In the genomic region with DNA sequence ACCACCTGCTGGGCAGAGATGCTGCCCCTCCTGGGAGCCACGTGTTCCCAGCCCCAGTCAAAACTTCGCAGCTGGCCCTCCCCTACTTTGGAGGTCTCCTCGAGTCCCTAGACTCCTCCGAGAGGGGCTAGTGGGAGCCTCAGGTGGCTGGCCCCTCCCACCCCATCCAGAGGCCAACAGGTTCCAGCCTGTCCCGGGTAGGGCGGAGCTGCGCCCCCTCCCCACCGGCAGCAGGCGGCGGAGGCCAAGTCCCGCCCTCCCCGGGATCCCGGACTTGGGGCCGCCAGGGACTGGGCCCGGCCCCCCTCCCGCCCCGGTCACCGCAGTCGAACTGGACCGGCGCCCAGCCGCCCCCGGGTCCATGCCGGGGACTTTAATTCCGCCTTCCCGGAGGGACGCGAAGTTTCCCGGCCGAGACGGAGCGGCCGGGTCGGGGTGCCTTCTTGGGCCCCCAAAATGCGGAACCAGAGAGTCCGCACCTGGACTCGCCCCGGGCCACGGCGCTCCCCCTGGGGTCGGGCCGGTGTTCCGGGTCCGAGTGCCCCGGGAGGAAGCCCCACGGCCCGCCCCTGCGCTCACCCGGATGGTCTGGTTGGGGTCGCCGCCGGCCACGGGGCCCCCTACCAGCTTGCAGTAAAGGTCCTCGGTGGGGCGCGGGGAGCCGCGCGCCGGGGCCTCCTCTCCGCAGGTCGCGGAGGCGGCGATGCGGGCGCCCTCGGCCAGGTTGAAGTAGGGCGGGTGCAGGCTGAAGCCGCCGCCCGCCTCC, we compare ENCODE assay signal across 1 cellular context.
TF ChIP-seq lines count a peak whose summit lies in the region.

No MANE protein-coding gene starts in this region.

TF ChIP-seq in HepG2, 621 proteins besides CTCF, POLR2A, EP300 and RAD21 (continued from another document and continues in another):
- TF ChIP-seq, protein P1, sequence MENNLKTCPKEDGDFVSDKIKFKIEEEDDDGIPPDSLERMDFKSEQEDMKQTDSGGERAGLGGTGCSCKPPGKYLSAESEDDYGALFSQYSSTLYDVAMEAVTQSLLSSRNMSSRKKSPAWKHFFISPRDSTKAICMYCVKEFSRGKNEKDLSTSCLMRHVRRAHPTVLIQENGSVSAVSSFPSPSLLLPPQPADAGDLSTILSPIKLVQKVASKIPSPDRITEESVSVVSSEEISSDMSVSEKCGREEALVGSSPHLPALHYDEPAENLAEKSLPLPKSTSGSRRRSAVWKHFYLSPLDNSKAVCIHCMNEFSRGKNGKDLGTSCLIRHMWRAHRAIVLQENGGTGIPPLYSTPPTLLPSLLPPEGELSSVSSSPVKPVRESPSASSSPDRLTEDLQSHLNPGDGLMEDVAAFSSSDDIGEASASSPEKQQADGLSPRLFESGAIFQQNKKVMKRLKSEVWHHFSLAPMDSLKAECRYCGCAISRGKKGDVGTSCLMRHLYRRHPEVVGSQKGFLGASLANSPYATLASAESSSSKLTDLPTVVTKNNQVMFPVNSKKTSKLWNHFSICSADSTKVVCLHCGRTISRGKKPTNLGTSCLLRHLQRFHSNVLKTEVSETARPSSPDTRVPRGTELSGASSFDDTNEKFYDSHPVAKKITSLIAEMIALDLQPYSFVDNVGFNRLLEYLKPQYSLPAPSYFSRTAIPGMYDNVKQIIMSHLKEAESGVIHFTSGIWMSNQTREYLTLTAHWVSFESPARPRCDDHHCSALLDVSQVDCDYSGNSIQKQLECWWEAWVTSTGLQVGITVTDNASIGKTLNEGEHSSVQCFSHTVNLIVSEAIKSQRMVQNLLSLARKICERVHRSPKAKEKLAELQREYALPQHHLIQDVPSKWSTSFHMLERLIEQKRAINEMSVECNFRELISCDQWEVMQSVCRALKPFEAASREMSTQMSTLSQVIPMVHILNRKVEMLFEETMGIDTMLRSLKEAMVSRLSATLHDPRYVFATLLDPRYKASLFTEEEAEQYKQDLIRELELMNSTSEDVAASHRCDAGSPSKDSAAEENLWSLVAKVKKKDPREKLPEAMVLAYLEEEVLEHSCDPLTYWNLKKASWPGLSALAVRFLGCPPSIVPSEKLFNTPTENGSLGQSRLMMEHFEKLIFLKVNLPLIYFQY (CRISPR knock-in tag; IDR thresholded peaks at IDR 0.05; ENCODE audit: borderline replicate concordance): peak; percentile 92
- TF ChIP-seq DRAP1 (CRISPR knock-in tag; IDR thresholded peaks at IDR 0.05) (peak; percentile 22; the same call in 1 of the 2 replicates), NONO (IDR thresholded peaks at IDR 0.05) (no peak), NONO (CRISPR knock-in tag; conservative IDR thresholded peaks at IDR 0.05) (peak; percentile 67), ATF1 (CRISPR knock-in tag; IDR thresholded peaks at IDR 0.05) (no peak), TOPORS (CRISPR knock-in tag; IDR thresholded peaks at IDR 0.05) (0 out of 2 replicates have a peak, but pooled peaks have one; percentile 9), ZSCAN20 (CRISPR knock-in tag; IDR thresholded peaks at IDR 0.05; ENCODE audit: borderline replicate concordance) (peak; percentile 98; the same call in 1 of the 2 replicates), PHF8 (CRISPR knock-in tag; IDR thresholded peaks at IDR 0.05) (peak; percentile 65), SNAPC2 (CRISPR knock-in tag; IDR thresholded peaks at IDR 0.05) (no peak), ATF5 (CRISPR knock-in tag; IDR thresholded peaks at IDR 0.05; ENCODE audit: low read depth) (no peak), ZFAT (CRISPR knock-in tag; conservative IDR thresholded peaks at IDR 0.05) (0 out of 2 replicates have a peak, but pooled peaks have one; percentile 29), ZNF678 (CRISPR knock-in tag; IDR thresholded peaks at IDR 0.05) (no peak), PRDM15 (CRISPR knock-in tag; IDR thresholded peaks at IDR 0.05) (peak; percentile 61; the same call in 1 of the 2 replicates), ZKSCAN8 (CRISPR knock-in tag; IDR thresholded peaks at IDR 0.05; ENCODE audit: borderline replicate concordance) (no peak), ZNF510 (CRISPR knock-in tag; IDR thresholded peaks at IDR 0.05; ENCODE audit: low read depth) (no peak), PPARG (CRISPR knock-in tag; conservative IDR thresholded peaks at IDR 0.05) (peak; percentile 34; the same call in 1 of the 2 replicates), SAFB2 (CRISPR knock-in tag; IDR thresholded peaks at IDR 0.05; ENCODE audit: borderline replicate concordance, low read depth) (no peak), BORCS8-MEF2B (CRISPR knock-in tag; IDR thresholded peaks at IDR 0.05) (peak; percentile 19), NAIF1 (CRISPR knock-in tag; IDR thresholded peaks at IDR 0.05; ENCODE audit: borderline replicate concordance) (peak; percentile 44; the same call in 1 of the 2 replicates), HHEX (CRISPR knock-in tag; IDR thresholded peaks at IDR 0.05) (no peak), ZFP62 (CRISPR knock-in tag; IDR thresholded peaks at IDR 0.05) (no peak), ZNF557 (CRISPR knock-in tag; IDR thresholded peaks at IDR 0.05) (no peak), ZFY (CRISPR knock-in tag; IDR thresholded peaks at IDR 0.05) (no peak; the same call in 1 of the 2 replicates), SAP130 (CRISPR knock-in tag; IDR thresholded peaks at IDR 0.05; ENCODE audit: low read depth) (peak; percentile 81), CC2D1A (CRISPR knock-in tag; IDR thresholded peaks at IDR 0.05) (no peak), ZNF598 (CRISPR knock-in tag; IDR thresholded peaks at IDR 0.05; ENCODE audit: borderline replicate concordance) (no peak), ZFYVE20 (CRISPR knock-in tag; IDR thresholded peaks at IDR 0.05; ENCODE audit: borderline replicate concordance, low read depth) (no peak), FOXO1 (CRISPR knock-in tag; IDR thresholded peaks at IDR 0.05) (0 out of 2 replicates have a peak, but pooled peaks have one; percentile 49), CENPBD1 (CRISPR knock-in tag; IDR thresholded peaks at IDR 0.05; ENCODE audit: borderline replicate concordance, low read depth) (no peak)
- TF ChIP-seq, protein P2, sequence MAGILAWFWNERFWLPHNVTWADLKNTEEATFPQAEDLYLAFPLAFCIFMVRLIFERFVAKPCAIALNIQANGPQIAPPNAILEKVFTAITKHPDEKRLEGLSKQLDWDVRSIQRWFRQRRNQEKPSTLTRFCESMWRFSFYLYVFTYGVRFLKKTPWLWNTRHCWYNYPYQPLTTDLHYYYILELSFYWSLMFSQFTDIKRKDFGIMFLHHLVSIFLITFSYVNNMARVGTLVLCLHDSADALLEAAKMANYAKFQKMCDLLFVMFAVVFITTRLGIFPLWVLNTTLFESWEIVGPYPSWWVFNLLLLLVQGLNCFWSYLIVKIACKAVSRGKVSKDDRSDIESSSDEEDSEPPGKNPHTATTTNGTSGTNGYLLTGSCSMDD (CRISPR knock-in tag; IDR thresholded peaks at IDR 0.05): no peak
- TF ChIP-seq, protein P3, sequence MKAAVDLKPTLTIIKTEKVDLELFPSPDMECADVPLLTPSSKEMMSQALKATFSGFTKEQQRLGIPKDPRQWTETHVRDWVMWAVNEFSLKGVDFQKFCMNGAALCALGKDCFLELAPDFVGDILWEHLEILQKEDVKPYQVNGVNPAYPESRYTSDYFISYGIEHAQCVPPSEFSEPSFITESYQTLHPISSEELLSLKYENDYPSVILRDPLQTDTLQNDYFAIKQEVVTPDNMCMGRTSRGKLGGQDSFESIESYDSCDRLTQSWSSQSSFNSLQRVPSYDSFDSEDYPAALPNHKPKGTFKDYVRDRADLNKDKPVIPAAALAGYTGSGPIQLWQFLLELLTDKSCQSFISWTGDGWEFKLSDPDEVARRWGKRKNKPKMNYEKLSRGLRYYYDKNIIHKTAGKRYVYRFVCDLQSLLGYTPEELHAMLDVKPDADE (CRISPR knock-in tag; IDR thresholded peaks at IDR 0.05): 0 out of 2 replicates have a peak, but pooled peaks have one; percentile 67
- TF ChIP-seq, protein P4, sequence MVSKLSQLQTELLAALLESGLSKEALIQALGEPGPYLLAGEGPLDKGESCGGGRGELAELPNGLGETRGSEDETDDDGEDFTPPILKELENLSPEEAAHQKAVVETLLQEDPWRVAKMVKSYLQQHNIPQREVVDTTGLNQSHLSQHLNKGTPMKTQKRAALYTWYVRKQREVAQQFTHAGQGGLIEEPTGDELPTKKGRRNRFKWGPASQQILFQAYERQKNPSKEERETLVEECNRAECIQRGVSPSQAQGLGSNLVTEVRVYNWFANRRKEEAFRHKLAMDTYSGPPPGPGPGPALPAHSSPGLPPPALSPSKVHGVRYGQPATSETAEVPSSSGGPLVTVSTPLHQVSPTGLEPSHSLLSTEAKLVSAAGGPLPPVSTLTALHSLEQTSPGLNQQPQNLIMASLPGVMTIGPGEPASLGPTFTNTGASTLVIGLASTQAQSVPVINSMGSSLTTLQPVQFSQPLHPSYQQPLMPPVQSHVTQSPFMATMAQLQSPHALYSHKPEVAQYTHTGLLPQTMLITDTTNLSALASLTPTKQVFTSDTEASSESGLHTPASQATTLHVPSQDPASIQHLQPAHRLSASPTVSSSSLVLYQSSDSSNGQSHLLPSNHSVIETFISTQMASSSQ (IDR thresholded peaks at IDR 0.05; ENCODE audit: low read depth): no peak
- TF ChIP-seq, protein P4 (CRISPR knock-in tag; IDR thresholded peaks at IDR 0.05; ENCODE audit: borderline replicate concordance): no peak; the same call in 1 of the 2 replicates
